Comparison of ENCODE assay signal across 22 cellular contexts in the genomic region with DNA sequence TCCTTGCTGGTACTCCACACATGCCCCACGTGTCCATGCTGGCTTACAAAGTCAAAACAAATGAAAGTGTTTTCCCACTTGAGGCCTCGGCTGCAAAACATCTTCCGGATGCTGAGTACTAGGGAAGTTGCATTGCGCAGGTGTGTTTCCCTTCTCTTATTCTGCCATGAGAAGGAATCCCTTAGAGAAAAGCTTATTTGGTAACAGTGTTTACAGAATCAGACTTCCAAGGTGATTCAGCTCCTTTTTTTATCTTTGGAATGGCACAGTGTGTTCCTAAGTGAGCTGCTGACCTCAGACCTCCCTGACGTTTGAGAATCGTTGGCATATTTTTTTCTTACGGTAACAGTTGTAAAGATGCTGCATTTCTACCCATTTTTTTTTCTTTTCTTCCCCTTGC.
DNase-seq lines count a peak whose midpoint lies in the region; FAIRE-seq and TF ChIP-seq lines count a peak whose summit lies in the region.
"Had no signal": no experiment of that assay in that cellular context is flagged by ENCODE, and none has a peak within 500 bp of the region (broad histone marks: within the 10 kb centered on the region; RNA-seq: fewer than 3 reads in every experiment).

No MANE protein-coding gene starts in this region.

- WGBS in H1 (ENCODE audit: extremely low coverage in 1 of 2, insufficient coverage in 1 of 2, insufficient read length in 1 of 2, insufficient replicate concordance in 2 of 2, low coverage in 1 of 2, low lambda C conversion rate in 2 of 2, missing lambda C conversion rate in 1 of 2), 2 experiments = 90% methylated on average over 7 of the region's 7 CpGs; no CpG with 5 or more reads in 1 of the 2 experiments
- 29 to 43% methylated on average over 7 of the region's 7 CpGs for WGBS in testis, 2 donors

- no peak overlapping the region for H3K4ac ChIP-seq in H1 (replicated peaks; ENCODE audit: insufficient read length, low read depth, low read length)

- TF ChIP-seq CTCF in H1 (IDR thresholded peaks at IDR 0.05; ENCODE audit: control extremely low read depth in 1 of 3, insufficient read depth in 1 of 3, low read depth in 1 of 3, low read length in 3 of 3) (no peak), testis (IDR thresholded peaks at IDR 0.05) (no peak)

- H3K18ac ChIP-seq in H1 (ENCODE audit: extremely low read depth, low read length) = no peak overlapping the region

- no peak for TF ChIP-seq RAD21 in H1 (IDR thresholded peaks at IDR 0.05 in 1 of 2, conservative IDR thresholded peaks at IDR 0.05 in 1 of 2; ENCODE audit: low read depth in 2 of 2, low read length in 2 of 2)

- no peaks in the 10 kb centered on the region for H3K23me2 ChIP-seq in H1 (ENCODE audit: low read depth, low read length)

- H2BK120ac ChIP-seq in H1 (replicated peaks; ENCODE audit: low read depth, low read length) = no peak overlapping the region

- H3K4me3 ChIP-seq in H1 (ENCODE audit: extremely low read depth in 1 of 4, insufficient read depth in 2 of 4, low read depth in 3 of 4, low read length in 4 of 4) (no peak overlapping the region), muscle layer of duodenum (ENCODE audit: low read depth in 1 of 2, low read length in 2 of 2) (no peak overlapping the region), testis (no peak overlapping the region)
- H3K4me3 ChIP-seq: cardiac muscle cell, GM23248 had no signal

- H3K27ac ChIP-seq in H1 (ENCODE audit: low read depth, low read length) (0 out of 2 replicates have a peak overlapping the region, but pooled peaks have one; percentile 9), muscle layer of duodenum (ENCODE audit: low read length) (peak overlapping the region; percentile 52), testis (peak overlapping the region; percentile 69 to 88)
- H3K27ac ChIP-seq: cardiac muscle cell, GM23248 had no signal

- no peak overlapping the region for H3K23ac ChIP-seq in H1 (ENCODE audit: insufficient read length)

- H2BK15ac ChIP-seq in H1 (ENCODE audit: low read length) = no peak overlapping the region

- H2BK20ac ChIP-seq in H1 (ENCODE audit: low read length) = no peak overlapping the region

- H3K9ac ChIP-seq in H1 (replicated peaks in 1 of 4; ENCODE audit: extremely low read depth in 1 of 4, low read depth in 3 of 4, low read length in 3 of 4) = no peak overlapping the region
- H3K9ac ChIP-seq: GM23248 had no signal

- H3K79me2 ChIP-seq in H1 (ENCODE audit: control insufficient read depth in 1 of 2, insufficient read depth in 2 of 2, low read length in 2 of 2) = no peaks in the 10 kb centered on the region

- no peak for FAIRE-seq in H1 (lab: Jason Lieb, UNC)
- FAIRE-seq: keratinocyte had no signal

- no peaks in the 10 kb centered on the region for H4K20me1 ChIP-seq in H1 (replicated peaks in 1 of 2; ENCODE audit: control insufficient read depth in 1 of 2, insufficient read depth in 2 of 2, low read length in 2 of 2)

- DNase-seq in NCI-H226 (peak; percentile 3), H1 (ENCODE audit: low read depth in 1 of 2, low spot score in 2 of 2) (no peak), testis (peak; percentile 73), SKM-1 treated with dmso at 0.1 percent for 144 hours (lab: John Stamatoyannopoulos, UW; ENCODE audit: unreplicated experiment) (no peak), superior temporal gyrus (ENCODE audit: extremely low spot score) (no peak), C1 segment of cervical spinal cord (lab: John Stamatoyannopoulos, UW) (no peak), RPMI8226 (no peak)
- DNase-seq: activated CD8-positive, alpha-beta T cell treated with anti-CD3 and anti-CD28 coated beads, Interleukin-2, amount 10 ng/mL, durations not matched to agents 7 days and 5 days; activated effector memory CD4-positive, alpha-beta T cell treated with anti-CD3 and anti-CD28 coated beads, Interleukin-2, amount 50 U/mL, for 16 hours; DMS 273 treated with DMSO at 0.1 percent for 48 hours; endodermal cell; glutamatergic neuron; GM23248; MM.1S; NCI-H2029 treated with DMSO at 0.1 percent for 48 hours; NCI-H69; posterior cingulate gyrus; stimulated activated CD4-positive, alpha-beta T cell treated with anti-CD3 and anti-CD28 coated beads, Interleukin-2, amount 100 ng/mL, for 24 hours; stimulated activated CD8-positive, alpha-beta memory T cell treated with anti-CD3 and anti-CD28 coated beads, Interleukin-4, amount 100 ng/mL, for 48 hours had no signal

- H3K4me1 ChIP-seq in H1 (replicated peaks in 1 of 4; ENCODE audit: control insufficient read depth in 3 of 4, insufficient read depth in 4 of 4, low read length in 3 of 4) (no peaks in the 10 kb centered on the region), muscle layer of duodenum (ENCODE audit: control insufficient read depth in 1 of 2, insufficient read depth in 2 of 2, low read length in 2 of 2) (no peaks in the 10 kb centered on the region), testis (peaks cover 14% of the 10 kb centered on the region)

- H4K91ac ChIP-seq in H1 (replicated peaks; ENCODE audit: insufficient read length, low read length) = no peak overlapping the region

- H3K79me1 ChIP-seq in H1 (ENCODE audit: low read depth, low read length) = no peaks in the 10 kb centered on the region

- H4K8ac ChIP-seq in H1 (ENCODE audit: extremely low read depth, insufficient read depth, low read length) = no peak overlapping the region

- no peak overlapping the region for H3K4me2 ChIP-seq in H1 (ENCODE audit: insufficient read depth in 1 of 2, low read depth in 2 of 2, low read length in 2 of 2)

- no peak overlapping the region for H4K5ac ChIP-seq in H1 (ENCODE audit: insufficient read length, low read depth, low read length)

- H2BK12ac ChIP-seq in H1 (ENCODE audit: low read depth, low read length) = no peak overlapping the region

- peaks cover 4 to 17% (median 12%) of the 10 kb centered on the region in 4 experiments; a peak in 5 of 8 replicates for H3K36me3 ChIP-seq in H1 (ENCODE audit: control insufficient read depth in 2 of 4, insufficient read depth in 4 of 4, low read length in 3 of 4)
- peaks cover 14 to 15% of the 10 kb centered on the region in 2 donors for H3K36me3 ChIP-seq in muscle layer of duodenum (ENCODE audit: control insufficient read depth in 1 of 2, insufficient read depth in 2 of 2, low read length in 2 of 2)
- H3K36me3 ChIP-seq in testis (ENCODE audit: low read depth, missing control alignments) = no peaks in the 10 kb centered on the region

- POLR2A ChIA-PET in H1 (lab: Charles Lee; ENCODE audit: partially characterized antibody) = interaction anchor here (0.7 to 1.3 kb wide), 2 partner anchors 20 to 84 kb away, joined by 3 read pairs; no protein-coding TSS in a partner anchor

- no peak overlapping the region for H3K14ac ChIP-seq in H1 (ENCODE audit: insufficient read length)

- intact Hi-C loops in testis (cut with DNase I; ENCODE audit: low total_unique reads) = no loop called here

- H3K9me3 ChIP-seq in H1 (ENCODE audit: insufficient read depth in 2 of 2, low read depth in 1 of 2, low read length in 1 of 2) (no peaks in the 10 kb centered on the region), muscle layer of duodenum (ENCODE audit: control insufficient read depth in 1 of 2, low read length in 2 of 2) (no peaks in the 10 kb centered on the region), testis (no peaks in the 10 kb centered on the region)

- H2AFZ ChIP-seq in H1 (ENCODE audit: low read length) = no peak overlapping the region
- H2AFZ ChIP-seq: GM23248 had no signal

- CTCF ChIA-PET in H1 (lab: Charles Lee; ENCODE audit: partially characterized antibody) = interaction anchor here (0.6 kb wide), 1 partner anchor 174 kb away, joined by 3 read pairs; no protein-coding TSS in a partner anchor

- H3K27me3 ChIP-seq in H1 (replicated peaks in 1 of 4; ENCODE audit: control insufficient read depth in 3 of 4, extremely low read depth in 1 of 4, insufficient read depth in 3 of 4, low read length in 3 of 4) (no peaks in the 10 kb centered on the region), muscle layer of duodenum (ENCODE audit: low read depth, low read length) (no peaks in the 10 kb centered on the region), testis (no peaks in the 10 kb centered on the region)
- H3K27me3 ChIP-seq: cardiac muscle cell had no signal

- H3K56ac ChIP-seq in H1 (replicated peaks; ENCODE audit: insufficient read length, low read depth, low read length) = no peak overlapping the region

- no peak overlapping the region for H2BK5ac ChIP-seq in H1 (ENCODE audit: low read depth, low read length)

- H2AK5ac ChIP-seq in H1 (ENCODE audit: low read depth, low read length) = no peak overlapping the region

- TF ChIP-seq POLR2A in H1 (IDR thresholded peaks at IDR 0.05; ENCODE audit: control extremely low read depth in 1 of 2, low read depth in 2 of 2, low read length in 2 of 2) (no peak), testis (IDR thresholded peaks at IDR 0.05) (no peak)

- no peak for TF ChIP-seq EP300 in H1 (IDR thresholded peaks at IDR 0.05; ENCODE audit: borderline replicate concordance in 1 of 2, low read depth in 2 of 2, low read length in 2 of 2)

TF ChIP-seq in H1, 55 proteins besides CTCF, POLR2A, EP300 and RAD21 (continues in another document):
- TF ChIP-seq CBX5 (IDR thresholded peaks at IDR 0.05; ENCODE audit: low read depth, low read length) = no peak
- TF ChIP-seq NANOG (IDR thresholded peaks at IDR 0.05; ENCODE audit: insufficient read depth, low read depth, low read length, poor library complexity, severe bottlenecking) = no peak

Comparison
In these comparisons a context has a peak if more than half of its experiments do, and no peak if none do; other contexts are left out.
1. DNase-seq: peak in NCI-H226 (single experiment) and testis (single experiment); none in H1 (0 of 2), SKM-1 treated with dmso at 0.1 percent for 144 hours (single experiment), superior temporal gyrus (single experiment), C1 segment of cervical spinal cord (0 of 14) and RPMI8226 (single experiment).
2. H3K27ac ChIP-seq: peak in every context shown above with its lines; median percentile 78 in testis; 52 in muscle layer of duodenum; 9 in H1.